ENCODE assay signal across 15 cellular contexts in the genomic region with DNA sequence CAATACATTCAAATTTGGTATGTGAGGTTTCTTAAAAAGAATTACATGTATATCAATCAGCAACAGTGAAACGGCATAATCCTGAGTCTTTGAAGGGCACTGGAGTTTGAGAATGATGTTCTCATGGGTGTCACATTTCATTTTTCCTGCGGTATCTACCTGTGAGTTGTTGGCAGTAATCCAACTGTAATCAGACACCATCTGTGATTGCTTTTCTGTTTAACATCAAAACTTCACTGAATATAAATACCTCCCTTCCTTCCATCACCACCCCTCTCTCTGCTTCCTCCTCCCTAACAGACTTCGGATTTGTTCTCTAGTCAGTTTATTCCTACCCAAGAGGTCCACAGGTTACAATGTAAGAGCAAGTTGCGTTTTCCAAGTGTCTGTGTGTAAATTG.
A peak's percentile ranks its signal among the peaks of the same experiment; 100 is the strongest.
DNase-seq lines count a peak whose midpoint lies in the region; ATAC-seq and TF ChIP-seq lines count a peak whose summit lies in the region.
"Had no signal": no experiment of that assay in that cellular context is flagged by ENCODE, and none has a peak within 500 bp of the region (broad histone marks: within the 10 kb centered on the region; RNA-seq: fewer than 3 reads in every experiment).

No MANE protein-coding gene starts in this region.

- peak; percentile 61; the same call in 2 of the 3 replicates for ATAC-seq in RWPE2 (ENCODE audit: low read depth)
- no peak for ATAC-seq in GM18519 (IDR thresholded peaks at IDR 0.05; ENCODE audit: low FRiP score, unreplicated experiment)
- no peak for ATAC-seq in activated naive CD8-positive, alpha-beta T cell treated with anti-CD3 and anti-CD28 coated beads, Interleukin-2, amount 50 U/mL, for 24 hours
- ATAC-seq: sciatic nerve had no signal

- H3K27me3 Mint-ChIP-seq in activated naive CD8-positive, alpha-beta T cell treated with anti-CD3 and anti-CD28 coated beads, Interleukin-2, amount 50 U/mL, for 24 hours: peaks cover 7% of the 10 kb centered on the region
- H3K27me3 Mint-ChIP-seq: activated CD4-positive, alpha-beta memory T cell treated with anti-CD3 and anti-CD28 coated beads, Interleukin-2, amount 10 ng/mL, durations not matched to agents 7 days and 5 days had no signal

- peak; percentile 73 for DNase-seq in COLO668 (lab: John Stamatoyannopoulos, UW; ENCODE audit: unreplicated experiment)
- DNase-seq in NCI-H1048 (lab: John Stamatoyannopoulos, UW): peak; percentile 49
- DNase-seq in NCI-H2227 (lab: John Stamatoyannopoulos, UW; ENCODE audit: unreplicated experiment): peak; percentile 37
- DNase-seq in RWPE2 (ENCODE audit: low spot score): no peak
- DNase-seq in AG08396 (ENCODE audit: low spot score): no peak
- no peak for DNase-seq in activated naive CD8-positive, alpha-beta T cell treated with anti-CD3 and anti-CD28 coated beads, Interleukin-2, amount 50 U/mL, for 24 hours
- no peak for DNase-seq in GDM1 (lab: John Stamatoyannopoulos, UW)
- DNase-seq: ACHN; activated CD4-positive, alpha-beta memory T cell treated with anti-CD3 and anti-CD28 coated beads, Interleukin-2, amount 10 ng/mL, durations not matched to agents 7 days and 5 days; MM.1S; stimulated activated CD4-positive, alpha-beta T cell treated with anti-CD3 and anti-CD28 coated beads, Interleukin-4, amount 100 ng/mL, for 1 hour; thyroid gland had no signal

- peaks cover 5% of the 10 kb centered on the region for H3K27me3 ChIP-seq in RWPE2 (ENCODE audit: insufficient read depth, poor library complexity, severe bottlenecking)
- H3K27me3 ChIP-seq: thyroid gland had no signal

- H3K27ac Mint-ChIP-seq in activated naive CD8-positive, alpha-beta T cell treated with anti-CD3 and anti-CD28 coated beads, Interleukin-2, amount 50 U/mL, for 24 hours: no peak overlapping the region
- H3K27ac Mint-ChIP-seq: activated CD4-positive, alpha-beta memory T cell treated with anti-CD3 and anti-CD28 coated beads, Interleukin-2, amount 10 ng/mL, durations not matched to agents 7 days and 5 days had no signal

- no peak overlapping the region for H3K27ac ChIP-seq in RWPE2 (ENCODE audit: poor library complexity, severe bottlenecking)
- H3K27ac ChIP-seq: SK-N-MC, thyroid gland had no signal

- H3K4me3 ChIP-seq in RWPE2 (ENCODE audit: severe bottlenecking): no peak overlapping the region
- H3K4me3 ChIP-seq: SK-N-MC, thyroid gland had no signal

- no peak for TF ChIP-seq CTCF in RWPE2 (IDR thresholded peaks at IDR 0.05; ENCODE audit: poor library complexity, severe bottlenecking)

- no peaks in the 10 kb centered on the region for H3K4me1 ChIP-seq in RWPE2 (ENCODE audit: insufficient read depth, poor library complexity, severe bottlenecking)
- H3K4me1 ChIP-seq: thyroid gland had no signal

- no peak overlapping the region for H3K4me3 Mint-ChIP-seq in activated naive CD8-positive, alpha-beta T cell treated with anti-CD3 and anti-CD28 coated beads, Interleukin-2, amount 50 U/mL, for 24 hours
- H3K4me3 Mint-ChIP-seq: activated CD4-positive, alpha-beta memory T cell treated with anti-CD3 and anti-CD28 coated beads, Interleukin-2, amount 10 ng/mL, durations not matched to agents 7 days and 5 days had no signal

- H3K4me1 Mint-ChIP-seq in activated naive CD8-positive, alpha-beta T cell treated with anti-CD3 and anti-CD28 coated beads, Interleukin-2, amount 50 U/mL, for 24 hours: no peaks in the 10 kb centered on the region
- H3K4me1 Mint-ChIP-seq: activated CD4-positive, alpha-beta memory T cell treated with anti-CD3 and anti-CD28 coated beads, Interleukin-2, amount 10 ng/mL, durations not matched to agents 7 days and 5 days had no signal

- H3K36me3 ChIP-seq in RWPE2 (ENCODE audit: low read depth): no peaks in the 10 kb centered on the region
- H3K36me3 ChIP-seq: thyroid gland had no signal

- H3K9me3 ChIP-seq in RWPE2 (ENCODE audit: severe bottlenecking): no peaks in the 10 kb centered on the region
- H3K9me3 ChIP-seq: thyroid gland had no signal

- no peaks in the 10 kb centered on the region for H3K36me3 Mint-ChIP-seq in activated naive CD8-positive, alpha-beta T cell treated with anti-CD3 and anti-CD28 coated beads, Interleukin-2, amount 50 U/mL, for 24 hours (ENCODE audit: low read depth)

- no peaks in the 10 kb centered on the region for H3K9me3 Mint-ChIP-seq in activated naive CD8-positive, alpha-beta T cell treated with anti-CD3 and anti-CD28 coated beads, Interleukin-2, amount 50 U/mL, for 24 hours
- H3K9me3 Mint-ChIP-seq: activated CD4-positive, alpha-beta memory T cell treated with anti-CD3 and anti-CD28 coated beads, Interleukin-2, amount 10 ng/mL, durations not matched to agents 7 days and 5 days had no signal

Comparison
In these comparisons a context has a peak if more than half of its experiments do, and no peak if none do; other contexts are left out.
1. DNase-seq: peak in COLO668 (single experiment), NCI-H1048 (single experiment) and NCI-H2227 (single experiment); none in RWPE2 (single experiment), AG08396 (single experiment), activated naive CD8-positive, alpha-beta T cell treated with anti-CD3 and anti-CD28 coated beads, Interleukin-2, amount 50 U/mL, for 24 hours (single experiment) and GDM1 (single experiment).